In genomic region chr1:154097873-154098272, GRCh38 we compare ENCODE assay signal across 33 cellular contexts. TPM values are rescaled to one million over a fixed set of nuclear protein-coding genes. Genes with fewer than 3 reads are reported as not detected.
"Had no signal": no experiment of that assay in that cellular context is flagged by ENCODE, and none has a peak within 500 bp of the region (broad histone marks: within the 10 kb centered on the region; RNA-seq: fewer than 3 reads in every experiment).

No MANE protein-coding gene starts in this region.

- H3K4me3 ChIP-seq: PC-9, SJCRH30, SK-N-MC had no signal

- H3K9me3 ChIP-seq: SJCRH30 had no signal

- FAIRE-seq: RCC 7860 had no signal

- H3K27ac ChIP-seq: KMS-11, PC-9, RWPE1, SJCRH30, SK-N-MC had no signal

- H3K36me3 ChIP-seq: SJCRH30 had no signal

- DNase-seq: Karpas-422, MM.1S, MV-4-11, NCI-H1092, NCI-H1105 treated with DMSO at 0.1 percent for 48 hours, NCI-H1417, NCI-H1436, NCI-H146, NCI-H1694, NCI-H187, NCI-H1930, NCI-H2029 treated with DMSO at 0.1 percent for 48 hours, NCI-H2081 treated with DMSO at 0.1 percent for 48 hours, NCI-H2107, NCI-H2171, NCI-H226, NCI-H446 treated with DMSO at 0.1 percent for 48 hours, NCI-H510A, NCI-H524 treated with DMSO at 0.1 percent for 48 hours, NCI-H526 treated with DMSO at 0.1 percent for 48 hours, NCI-H774, PC-9, SHP77, SIG-M5, SJCRH30, T-cell had no signal

- H3K27me3 ChIP-seq: SJCRH30 had no signal

- H2AFZ ChIP-seq: PC-9 had no signal

- H3K4me2 ChIP-seq: KMS-11, PC-9 had no signal

- H3K9ac ChIP-seq: KMS-11 had no signal

- H3K4me1 ChIP-seq: SJCRH30 had no signal

RNA-seq across cellular contexts. Expression of gene NUP210L, which starts 57.0 kb away (rescaled TPM):
- total RNA-seq: LHCN-M2, PC-9, RPMI7951, SK-MEL-5 had no signal
